23 cellular contexts compared by ENCODE assay signal in genomic region chr5:108311682-108312081, GRCh38.
A peak's percentile ranks its signal among the peaks of the same experiment; 100 is the strongest.
DNase-seq lines count a peak whose midpoint lies in the region; ATAC-seq and TF ChIP-seq lines count a peak whose summit lies in the region.
"Had no signal": no experiment of that assay in that cellular context is flagged by ENCODE, and none has a peak within 500 bp of the region (broad histone marks: within the 10 kb centered on the region; RNA-seq: fewer than 3 reads in every experiment).

No MANE protein-coding gene starts in this region.

- ATAC-seq in GM21619 (IDR thresholded peaks at IDR 0.05; ENCODE audit: unreplicated experiment) (no peak), HG03095 (IDR thresholded peaks at IDR 0.05; ENCODE audit: unreplicated experiment) (no peak)
- ATAC-seq: SK-N-SH treated with all-trans-retinoic acid at 6 μM for 48 hours had no signal

- DNase-seq in DMS 273 (lab: John Stamatoyannopoulos, UW; ENCODE audit: unreplicated experiment) (peak; percentile 3), DMS 273 treated with DMSO at 0.1 percent for 48 hours (lab: John Stamatoyannopoulos, UW) (no peak), amniotic epithelial cell (ENCODE audit: low read depth) (peak; percentile 33), iris pigment epithelial cell (ENCODE audit: low read depth) (peak; percentile 14), amniotic stem cell (lab: John Stamatoyannopoulos, UW) (no peak)
- DNase-seq: AML-193; DMS79; Kasumi-1; MG63; NCI-H1092; NCI-H1436; NCI-H1930; NCI-H226; NCI-H510A treated with DMSO at 0.1 percent for 48 hours; NCI-H774; NK-92 treated with Interleukin-12 subunit alpha and Interleukin-12 subunit beta, amount 100 ng/mL, for 24 hours; SHP77 treated with DMSO at 0.1 percent for 48 hours had no signal

- peak overlapping the region; percentile 80 for H3K27ac ChIP-seq in C4-2B
- H3K27ac ChIP-seq: 22Rv1, RWPE1 had no signal

- no peak for TF ChIP-seq CTCF in C4-2B (conservative IDR thresholded peaks at IDR 0.05)

Comparison
In these comparisons a context has a peak if more than half of its experiments do, and no peak if none do; other contexts are left out.
1. DNase-seq: peak in DMS 273 (single experiment), amniotic epithelial cell (single experiment) and iris pigment epithelial cell (single experiment); none in DMS 273 treated with DMSO at 0.1 percent for 48 hours (single experiment) and amniotic stem cell (single experiment).